Comparison of ENCODE assay signal across 1 cellular context in the genomic region with DNA sequence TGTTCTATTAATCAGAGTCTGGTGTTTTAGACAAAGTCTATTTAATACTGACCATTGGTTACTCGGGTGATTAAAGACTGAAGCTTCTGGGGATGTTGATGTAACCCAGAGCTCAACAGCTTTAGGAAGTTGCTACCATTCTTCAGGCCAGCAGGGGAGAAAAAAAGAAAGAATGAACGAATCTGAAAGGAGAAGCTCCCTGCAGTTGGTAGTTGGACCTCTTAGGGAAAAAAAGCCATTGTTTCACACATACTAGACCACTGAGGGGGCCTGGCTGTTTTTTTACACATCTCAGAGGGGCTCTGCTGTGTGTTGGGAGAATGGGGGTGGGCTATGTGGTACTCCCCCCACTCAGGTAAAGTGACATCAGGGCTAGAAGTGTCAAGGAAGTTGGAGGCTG.
TF ChIP-seq lines count a peak whose summit lies in the region.

No MANE protein-coding gene starts in this region.

TF ChIP-seq in H1, 55 proteins besides CTCF, POLR2A, EP300 and RAD21:
- no peak for TF ChIP-seq RNF2 (IDR thresholded peaks at IDR 0.05; ENCODE audit: borderline replicate concordance, low read depth, low read length, missing control alignments, poor library complexity, severe bottlenecking)
- TF ChIP-seq JUND (IDR thresholded peaks at IDR 0.05; ENCODE audit: low read length) = 0 out of 2 replicates have a peak, but pooled peaks have one; percentile 11
